In the genomic region with DNA sequence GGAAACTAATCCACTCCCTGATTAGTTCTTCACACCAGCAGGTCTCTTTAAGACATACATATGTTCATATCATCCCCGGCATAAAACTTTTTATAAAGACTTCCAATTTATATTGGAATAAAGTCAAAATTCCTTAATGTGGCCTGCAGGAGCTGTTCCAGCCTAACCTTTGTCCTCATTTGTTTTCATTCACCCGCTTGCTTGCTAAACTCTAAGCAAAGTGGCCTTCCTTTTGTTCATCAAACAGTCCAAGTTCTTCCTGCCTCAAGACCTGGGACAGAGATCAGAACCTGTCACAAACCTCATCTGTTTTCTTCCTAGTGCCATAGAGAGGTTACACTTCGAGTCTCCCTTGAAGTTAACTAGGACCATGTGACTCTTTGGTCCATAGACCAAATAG, we compare ENCODE assay signal across 26 cellular contexts.
"Had no signal": no experiment of that assay in that cellular context is flagged by ENCODE, and none has a peak within 500 bp of the region (broad histone marks: within the 10 kb centered on the region; RNA-seq: fewer than 3 reads in every experiment).

No MANE protein-coding gene starts in this region.

- H3K79me2 ChIP-seq: parathyroid adenoma had no signal

- DNase-seq: central memory CD4-positive, alpha-beta T cell; colonic mucosa; effector memory CD8-positive, alpha-beta T cell; erythroblast; esophagus squamous epithelium; foreskin melanocyte; glutamatergic neuron; heart right ventricle; hypothalamus; immature natural killer cell; kidney glomerular epithelial cell; mesenchymal stem cell; naive thymus-derived CD4-positive, alpha-beta T cell; sigmoid colon; stimulated activated CD4-positive, alpha-beta T cell treated with anti-CD3 and anti-CD28 coated beads, Interleukin-2, amount 100 ng/mL, for 24 hours; stimulated activated CD4-positive, alpha-beta T cell treated with anti-CD3 and anti-CD28 coated beads, Interleukin-4, amount 100 ng/mL, for 24 hours; stimulated activated naive CD4-positive, alpha-beta T cell treated with Interleukin-2 at 50 U/mL for 16 hours; upper lobe of left lung had no signal

- H3K27me3 Mint-ChIP-seq: effector memory CD8-positive, alpha-beta T cell; naive thymus-derived CD4-positive, alpha-beta T cell; progenitor cell of endocrine pancreas had no signal

- H3K27ac ChIP-seq: colonic mucosa, esophagus squamous epithelium, heart right ventricle, parathyroid adenoma, right atrium auricular region, sigmoid colon, thoracic aorta, tibial nerve, upper lobe of left lung had no signal

- H3K27me3 ChIP-seq: colonic mucosa, esophagus squamous epithelium, heart right ventricle, right atrium auricular region, sigmoid colon, tibial nerve, upper lobe of left lung had no signal

- H3K9me3 Mint-ChIP-seq: effector memory CD8-positive, alpha-beta T cell; immature natural killer cell had no signal

- H3K36me3 Mint-ChIP-seq: stimulated activated effector memory CD8-positive, alpha-beta T cell treated with anti-CD3 and anti-CD28 coated beads, Interleukin-12 subunit alpha, Interleukin-12 subunit beta, amount 100 ng/mL, for 72 hours had no signal

- H3K4me3 ChIP-seq: colonic mucosa, esophagus squamous epithelium, heart right ventricle, right atrium auricular region, sigmoid colon, thoracic aorta, tibial nerve, upper lobe of left lung had no signal

- ATAC-seq: effector memory CD8-positive, alpha-beta T cell; heart right ventricle; naive thymus-derived CD4-positive, alpha-beta T cell; stimulated activated effector memory CD8-positive, alpha-beta T cell treated with anti-CD3 and anti-CD28 coated beads, Interleukin-12 subunit alpha, Interleukin-12 subunit beta, amount 100 ng/mL, for 72 hours had no signal

- H3K4me3 Mint-ChIP-seq: effector memory CD8-positive, alpha-beta T cell; immature natural killer cell; mesothelial cell of epicardium; naive thymus-derived CD4-positive, alpha-beta T cell; neural crest cell; stimulated activated effector memory CD8-positive, alpha-beta T cell treated with anti-CD3 and anti-CD28 coated beads, Interleukin-12 subunit alpha, Interleukin-12 subunit beta, amount 100 ng/mL, for 72 hours had no signal

- H3K9me3 ChIP-seq: colonic mucosa, esophagus squamous epithelium, heart right ventricle, right atrium auricular region, sigmoid colon, thoracic aorta, tibial nerve, upper lobe of left lung had no signal

- H3K27ac Mint-ChIP-seq: effector memory CD8-positive, alpha-beta T cell; mesothelial cell of epicardium; progenitor cell of endocrine pancreas; stimulated activated effector memory CD8-positive, alpha-beta T cell treated with anti-CD3 and anti-CD28 coated beads, Interleukin-12 subunit alpha, Interleukin-12 subunit beta, amount 100 ng/mL, for 72 hours had no signal

- H2AFZ ChIP-seq: parathyroid adenoma had no signal

- H3K4me1 ChIP-seq: colonic mucosa, esophagus squamous epithelium, heart right ventricle, parathyroid adenoma, right atrium auricular region, sigmoid colon, tibial nerve, upper lobe of left lung had no signal

- H3K36me3 ChIP-seq: colonic mucosa, esophagus squamous epithelium, heart right ventricle, right atrium auricular region, sigmoid colon, thoracic aorta, tibial nerve, upper lobe of left lung had no signal

- H3K9ac ChIP-seq: parathyroid adenoma had no signal
